Comparison of ENCODE assay signal across 16 cellular contexts in genomic region chr16:46971271-46971670, GRCh38. TPM values are rescaled to one million over a fixed set of nuclear protein-coding genes. Genes with fewer than 3 reads are reported as not detected.
DNase-seq lines count a peak whose midpoint lies in the region; ATAC-seq and TF ChIP-seq lines count a peak whose summit lies in the region.
"Had no signal": no experiment of that assay in that cellular context is flagged by ENCODE, and none has a peak within 500 bp of the region (broad histone marks: within the 10 kb centered on the region; RNA-seq: fewer than 3 reads in every experiment).

No MANE protein-coding gene starts in this region.

- no peaks in the 10 kb centered on the region for H3K9me3 ChIP-seq in adipocyte (ENCODE audit: control insufficient read depth, low read length)
- H3K9me3 ChIP-seq: heart left ventricle, upper lobe of right lung had no signal

- H3K4me3 Mint-ChIP-seq in activated CD8-positive, alpha-beta memory T cell treated with anti-CD3 and anti-CD28 coated beads, Interleukin-2, amount 10 ng/mL, durations not matched to agents 7 days and 5 days = peak overlapping the region; percentile 8
- no peak overlapping the region for H3K4me3 Mint-ChIP-seq in osteocyte (ENCODE audit: unreplicated experiment)

- peaks cover 37% of the 10 kb centered on the region for H3K36me3 Mint-ChIP-seq in activated CD8-positive, alpha-beta memory T cell treated with anti-CD3 and anti-CD28 coated beads, Interleukin-2, amount 10 ng/mL, durations not matched to agents 7 days and 5 days
- H3K36me3 Mint-ChIP-seq in osteocyte (ENCODE audit: unreplicated experiment) = peaks cover 37% of the 10 kb centered on the region

- H3K4me1 Mint-ChIP-seq in activated CD8-positive, alpha-beta memory T cell treated with anti-CD3 and anti-CD28 coated beads, Interleukin-2, amount 10 ng/mL, durations not matched to agents 7 days and 5 days = peaks cover 42% of the 10 kb centered on the region
- H3K4me1 Mint-ChIP-seq in osteocyte (ENCODE audit: unreplicated experiment) = peaks cover 30% of the 10 kb centered on the region

- peaks cover 67% of the 10 kb centered on the region for H3K79me2 ChIP-seq in KMS-11 (ENCODE audit: insufficient read depth, low read depth)

- no peak overlapping the region for H2AFZ ChIP-seq in KMS-11 (ENCODE audit: low read depth)

- no peaks in the 10 kb centered on the region for H3K27me3 Mint-ChIP-seq in activated CD8-positive, alpha-beta memory T cell treated with anti-CD3 and anti-CD28 coated beads, Interleukin-2, amount 10 ng/mL, durations not matched to agents 7 days and 5 days
- no peaks in the 10 kb centered on the region for H3K27me3 Mint-ChIP-seq in osteocyte (ENCODE audit: unreplicated experiment)

- H3K4me3 ChIP-seq in KMS-11 (IDR thresholded peaks at IDR 0.05; ENCODE audit: insufficient read depth, low read depth, low read length) = no peak overlapping the region
- H3K4me3 ChIP-seq in adipocyte (ENCODE audit: low read length) = peak overlapping the region; percentile 89

- no peak overlapping the region for H3K27ac ChIP-seq in KMS-11
- H3K27ac ChIP-seq: upper lobe of right lung had no signal

- peaks cover 30% of the 10 kb centered on the region for H3K4me1 ChIP-seq in KMS-11 (ENCODE audit: low read depth, poor library complexity, severe bottlenecking)
- H3K4me1 ChIP-seq in adipocyte (ENCODE audit: control insufficient read depth, insufficient read depth, low read length) = peaks cover 42% of the 10 kb centered on the region

- peak overlapping the region; percentile 20 for H3K27ac Mint-ChIP-seq in activated CD8-positive, alpha-beta memory T cell treated with anti-CD3 and anti-CD28 coated beads, Interleukin-2, amount 10 ng/mL, durations not matched to agents 7 days and 5 days
- no peak overlapping the region for H3K27ac Mint-ChIP-seq in osteocyte (ENCODE audit: unreplicated experiment)

- no peak for ATAC-seq in activated CD8-positive, alpha-beta memory T cell treated with anti-CD3 and anti-CD28 coated beads, Interleukin-2, amount 10 ng/mL, durations not matched to agents 7 days and 5 days
- ATAC-seq in HG03135 (IDR thresholded peaks at IDR 0.05; ENCODE audit: unreplicated experiment) = no peak
- ATAC-seq in GM18520 (IDR thresholded peaks at IDR 0.05; ENCODE audit: unreplicated experiment) = no peak
- ATAC-seq: heart left ventricle, left colon, upper lobe of right lung had no signal

- no peaks in the 10 kb centered on the region for H3K27me3 ChIP-seq in KMS-11 (ENCODE audit: insufficient read depth, low read depth)
- H3K27me3 ChIP-seq in adipocyte (replicated peaks; ENCODE audit: control insufficient read depth, insufficient read depth, low read length) = no peaks in the 10 kb centered on the region
- H3K27me3 ChIP-seq: heart left ventricle, upper lobe of right lung had no signal

- peaks cover 9% of the 10 kb centered on the region; the same call in 1 of the 2 replicates for H4K20me1 ChIP-seq in KMS-11 (ENCODE audit: insufficient read depth)

- CTCF ChIA-PET in activated CD8-positive, alpha-beta memory T cell treated with anti-CD3 and anti-CD28 coated beads, Interleukin-2, amount 10 ng/mL, durations not matched to agents 7 days and 5 days (lab: Charles Lee) = interaction anchor here (1.6 to 5.2 kb wide), 3 partner anchors 9 to 66 kb away, joined by 5 to 26 read pairs (median 18); no protein-coding TSS in a partner anchor

- TF ChIP-seq CTCF in KMS-11 (conservative IDR thresholded peaks at IDR 0.05; ENCODE audit: low read depth, low read length) (no peak), osteocyte (IDR thresholded peaks at IDR 0.05) (no peak)

- no peaks in the 10 kb centered on the region for H3K9me3 Mint-ChIP-seq in activated CD8-positive, alpha-beta memory T cell treated with anti-CD3 and anti-CD28 coated beads, Interleukin-2, amount 10 ng/mL, durations not matched to agents 7 days and 5 days (ENCODE audit: low read depth)
- no peaks in the 10 kb centered on the region for H3K9me3 Mint-ChIP-seq in osteocyte (ENCODE audit: unreplicated experiment)

- DNase-seq in activated CD8-positive, alpha-beta memory T cell treated with anti-CD3 and anti-CD28 coated beads, Interleukin-2, amount 10 ng/mL, durations not matched to agents 7 days and 5 days = no peak
- no peak for DNase-seq in activated CD8-positive, alpha-beta memory T cell treated with anti-CD3 and anti-CD28 coated beads, Interleukin-2, amount 50 U/mL, for 4 hours
- DNase-seq in adipocyte (ENCODE audit: low read depth) (no peak), osteocyte (ENCODE audit: extremely low spot score, unreplicated experiment) (peak; percentile 56), NCI-H2196 (lab: John Stamatoyannopoulos, UW; ENCODE audit: unreplicated experiment) (no peak)
- DNase-seq: DMS79 treated with DMSO at 0.1 percent for 48 hours, GOT3, heart left ventricle, left colon, NCI-H1105, NCI-H446 treated with DMSO at 0.1 percent for 48 hours, occipital lobe, upper lobe of right lung had no signal

- H3K4me2 ChIP-seq in KMS-11 = peak overlapping the region; percentile 97; the same call in 1 of the 2 replicates

- H3K9ac ChIP-seq in KMS-11 (no peak overlapping the region), adipocyte (ENCODE audit: low read length) (no peak overlapping the region)

- peaks cover 6% of the 10 kb centered on the region; the same call in 1 of the 2 replicates for H3K36me3 ChIP-seq in KMS-11 (ENCODE audit: insufficient read depth)
- peaks cover 52% of the 10 kb centered on the region for H3K36me3 ChIP-seq in adipocyte (ENCODE audit: control insufficient read depth, insufficient read depth, low read length, severe bottlenecking)

RNA-seq across cellular contexts. Expression of gene DNAJA2, which starts 2.2 kb away (rescaled TPM):
- total RNA-seq in activated CD8-positive, alpha-beta memory T cell treated with anti-CD3 and anti-CD28 coated beads, Interleukin-2, amount 10 ng/mL, durations not matched to agents 7 days and 5 days = 10 to 100 TPM; 55.6 to 70.2 TPM
- total RNA-seq in osteocyte = 60.2 and 63.5 TPM in 2 replicates
